Comparison of ENCODE assay signal across 8 cellular contexts in genomic region chr6:170289108-170289931, GRCh38. TPM values are rescaled to one million over a fixed set of nuclear protein-coding genes. Genes with fewer than 3 reads are reported as not detected.
DNase-seq lines count a peak whose midpoint lies in the region; ATAC-seq and TF ChIP-seq lines count a peak whose summit lies in the region.

No MANE protein-coding gene starts in this region.

- no peak overlapping the region for H2BK12ac ChIP-seq in neuronal stem cell (ENCODE audit: low read length)

- peak overlapping the region; percentile 64 for H3K27ac Mint-ChIP-seq in CD8-positive, alpha-beta T cell
- peak overlapping the region; percentile 82 for H3K27ac Mint-ChIP-seq in endothelial cell (ENCODE audit: unreplicated experiment)

- POLR2A ChIA-PET in CD8-positive, alpha-beta T cell (lab: Charles Lee) = interaction anchor here (1.2 to 4.6 kb wide), 2 partner anchors 17 to 142 kb away, joined by 4 to 41 read pairs; no protein-coding TSS in a partner anchor

- peak overlapping the region; percentile 74 for H3K9ac ChIP-seq in NT2/D1 (ENCODE audit: insufficient read length, low read depth)
- H3K9ac ChIP-seq in neuronal stem cell (ENCODE audit: low read depth, low read length, poor library complexity) = peak overlapping the region; percentile 99

- peak overlapping the region; percentile 78 for H3K4me2 ChIP-seq in neuronal stem cell (ENCODE audit: insufficient read depth, low read length, poor library complexity, severe bottlenecking)

- no peaks in the 10 kb centered on the region for H3K27me3 ChIP-seq in CD8-positive, alpha-beta T cell (ENCODE audit: insufficient read depth, low read length)
- peaks cover 79% of the 10 kb centered on the region for H3K27me3 ChIP-seq in NT2/D1 (ENCODE audit: insufficient read depth, insufficient read length)
- peaks cover 0 to 36% (median 0%) of the 10 kb centered on the region in 3 experiments for H3K27me3 ChIP-seq in neuronal stem cell (ENCODE audit: control insufficient read depth in 3 of 3, insufficient read depth in 3 of 3, low read depth in 1 of 3, low read length in 3 of 3)

- no peak for TF ChIP-seq CTCF in CD8-positive, alpha-beta T cell (IDR thresholded peaks at IDR 0.05)
- TF ChIP-seq CTCF in endothelial cell (IDR thresholded peaks at IDR 0.05; ENCODE audit: unreplicated experiment) = no peak

- H2BK120ac ChIP-seq in neuronal stem cell (ENCODE audit: low read depth, low read length) = peak overlapping the region; percentile 14

- no peaks in the 10 kb centered on the region for H3K9me3 ChIP-seq in CD8-positive, alpha-beta T cell (ENCODE audit: low read length)
- H3K9me3 ChIP-seq in NT2/D1 (ENCODE audit: insufficient read depth, low read length) (no peaks in the 10 kb centered on the region), neuronal stem cell (replicated peaks in 1 of 2; ENCODE audit: control insufficient read depth in 2 of 2, insufficient read depth in 1 of 2, low read depth in 1 of 2, low read length in 2 of 2) (peaks cover 0 to 2% of the 10 kb centered on the region in 2 donors)

- H3K36me3 ChIP-seq in CD8-positive, alpha-beta T cell (ENCODE audit: insufficient read depth, low read length) = no peaks in the 10 kb centered on the region
- peaks cover 2% of the 10 kb centered on the region for H3K36me3 ChIP-seq in NT2/D1 (ENCODE audit: insufficient read depth, insufficient read length, low read length)
- peaks cover 32 to 35% of the 10 kb centered on the region in 2 donors for H3K36me3 ChIP-seq in neuronal stem cell (replicated peaks in 1 of 2; ENCODE audit: control insufficient read depth in 2 of 2, insufficient read depth in 2 of 2, low read length in 2 of 2)

- ATAC-seq in CD8-positive, alpha-beta T cell = peak; percentile 24
- ATAC-seq in GM19324 (IDR thresholded peaks at IDR 0.05; ENCODE audit: low FRiP score, unreplicated experiment) = no peak

- no peak overlapping the region for H4K91ac ChIP-seq in neuronal stem cell (ENCODE audit: low read depth, low read length, poor library complexity)

- H3K4me3 ChIP-seq in CD8-positive, alpha-beta T cell (ENCODE audit: low read depth, low read length) = peak overlapping the region; percentile 79
- H3K4me3 ChIP-seq in NT2/D1 (ENCODE audit: insufficient read length, low read depth) = peak overlapping the region; percentile 46
- H3K4me3 ChIP-seq in neuronal stem cell (ENCODE audit: low read length in 2 of 2) = peak overlapping the region; percentile 82 to 98

- H3K14ac ChIP-seq in neuronal stem cell (ENCODE audit: low read length) = peak overlapping the region; percentile 97

- CTCF ChIA-PET in CD8-positive, alpha-beta T cell (lab: Charles Lee) = interaction anchor here (3.9 kb wide), 1 partner anchor 11 kb away, joined by 15 read pairs; no protein-coding TSS in a partner anchor

- H3K27me3 Mint-ChIP-seq in CD8-positive, alpha-beta T cell (ENCODE audit: low read depth) = peaks cover 20% of the 10 kb centered on the region
- peaks cover 34% of the 10 kb centered on the region for H3K27me3 Mint-ChIP-seq in endothelial cell (ENCODE audit: unreplicated experiment)

- intact Hi-C loops in CD8-positive, alpha-beta T cell (cut with DNase I, micrococcal nuclease) = no loop called here

- H3K4ac ChIP-seq in neuronal stem cell (ENCODE audit: low read length) = no peak overlapping the region

- WGBS in neuronal stem cell (ENCODE audit: extremely low coverage in 2 of 2, insufficient read length in 2 of 2, insufficient replicate concordance in 1 of 2), 2 donors = no CpG with 5 or more reads among the region's 96 CpGs

- H2AFZ ChIP-seq in neuronal stem cell (ENCODE audit: low read length) = peak overlapping the region; percentile 74

- no peaks in the 10 kb centered on the region for H3K9me3 Mint-ChIP-seq in CD8-positive, alpha-beta T cell
- H3K9me3 Mint-ChIP-seq in endothelial cell (ENCODE audit: unreplicated experiment) = no peaks in the 10 kb centered on the region

- H3K79me1 ChIP-seq in neuronal stem cell (ENCODE audit: low read depth, low read length) = peaks cover 11% of the 10 kb centered on the region

- H3K4me1 Mint-ChIP-seq in CD8-positive, alpha-beta T cell (ENCODE audit: low read depth) = peaks cover 37% of the 10 kb centered on the region
- peaks cover 57% of the 10 kb centered on the region for H3K4me1 Mint-ChIP-seq in endothelial cell (ENCODE audit: unreplicated experiment)

- no peak overlapping the region for H2BK15ac ChIP-seq in neuronal stem cell (ENCODE audit: low read length)

- H2BK5ac ChIP-seq in neuronal stem cell (ENCODE audit: low read length) = peak overlapping the region; percentile 95

- H3K4me3 Mint-ChIP-seq in CD8-positive, alpha-beta T cell = peak overlapping the region; percentile 86
- peak overlapping the region; percentile 94 for H3K4me3 Mint-ChIP-seq in endothelial cell (ENCODE audit: unreplicated experiment)

- peak overlapping the region; percentile 41 for H3K27ac ChIP-seq in CD8-positive, alpha-beta T cell (ENCODE audit: low read depth, low read length)
- no peak overlapping the region for H3K27ac ChIP-seq in neuronal stem cell (replicated peaks; ENCODE audit: low read length)

- peak overlapping the region; percentile 71 for H2AK5ac ChIP-seq in neuronal stem cell (ENCODE audit: low read depth, low read length)

- peak overlapping the region; percentile 98 for H3K18ac ChIP-seq in neuronal stem cell (ENCODE audit: low read length)

- H3K36me3 Mint-ChIP-seq in CD8-positive, alpha-beta T cell = peaks cover 23% of the 10 kb centered on the region
- H3K36me3 Mint-ChIP-seq in endothelial cell (ENCODE audit: low read depth, unreplicated experiment) = peaks cover 38% of the 10 kb centered on the region

- H3K4me1 ChIP-seq in CD8-positive, alpha-beta T cell (ENCODE audit: insufficient read depth, low read length) = peaks cover 39% of the 10 kb centered on the region
- peaks cover 5% of the 10 kb centered on the region for H3K4me1 ChIP-seq in NT2/D1 (ENCODE audit: insufficient read depth, insufficient read length)
- peaks cover 39 to 65% of the 10 kb centered on the region in 2 donors for H3K4me1 ChIP-seq in neuronal stem cell (ENCODE audit: control insufficient read depth in 2 of 2, insufficient read depth in 1 of 2, low read depth in 1 of 2, low read length in 2 of 2)

- peak overlapping the region; percentile 96 for H3K23ac ChIP-seq in neuronal stem cell (ENCODE audit: low read depth, low read length, poor library complexity)

- no peak overlapping the region for H4K8ac ChIP-seq in neuronal stem cell (ENCODE audit: low read depth, low read length)

- peak in 2 of 7 experiments; percentile 35 to 42 for DNase-seq in CD8-positive, alpha-beta T cell
- DNase-seq in NT2/D1 (ENCODE audit: low read depth, low spot score) (no peak), endothelial cell (ENCODE audit: low spot score) (peak; percentile 50), neuronal stem cell (ENCODE audit: low spot score) (no peak), amniotic stem cell (lab: John Stamatoyannopoulos, UW) (no peak)
- no peak for DNase-seq in NK-92 treated with Interleukin-12 subunit alpha and Interleukin-12 subunit beta, amount 100 ng/mL, for 24 hours (lab: John Stamatoyannopoulos, UW)
- DNase-seq in effector CD4-positive, alpha-beta T cell = no peak

RNA-seq across cellular contexts. Expression of gene DLL1, which starts 1.6 kb away (rescaled TPM):
- 10 to 100 TPM; 17.8 to 19.9 TPM for total RNA-seq in CD8-positive, alpha-beta T cell
- total RNA-seq in endothelial cell (ENCODE audit: unreplicated experiment) = 59.5 TPM
- 66.9 TPM for polyA plus RNA-seq in neuronal stem cell (2013, experiment 1 of 2)
- 67.5 TPM for polyA plus RNA-seq in neuronal stem cell (2013, experiment 2 of 2)

RNA-seq across cellular contexts. Expression of gene FAM120B, which starts 17.2 kb away (rescaled TPM):
- 10 to 100 TPM; 24.0 to 25.3 TPM for total RNA-seq in CD8-positive, alpha-beta T cell
- total RNA-seq in endothelial cell (ENCODE audit: unreplicated experiment) = 48.3 TPM
- 18.0 TPM for polyA plus RNA-seq in neuronal stem cell (2013, experiment 1 of 2)
- polyA plus RNA-seq in neuronal stem cell (2013, experiment 2 of 2) = 17.8 TPM
